Comparison of ENCODE assay signal across 13 cellular contexts in the genomic region with DNA sequence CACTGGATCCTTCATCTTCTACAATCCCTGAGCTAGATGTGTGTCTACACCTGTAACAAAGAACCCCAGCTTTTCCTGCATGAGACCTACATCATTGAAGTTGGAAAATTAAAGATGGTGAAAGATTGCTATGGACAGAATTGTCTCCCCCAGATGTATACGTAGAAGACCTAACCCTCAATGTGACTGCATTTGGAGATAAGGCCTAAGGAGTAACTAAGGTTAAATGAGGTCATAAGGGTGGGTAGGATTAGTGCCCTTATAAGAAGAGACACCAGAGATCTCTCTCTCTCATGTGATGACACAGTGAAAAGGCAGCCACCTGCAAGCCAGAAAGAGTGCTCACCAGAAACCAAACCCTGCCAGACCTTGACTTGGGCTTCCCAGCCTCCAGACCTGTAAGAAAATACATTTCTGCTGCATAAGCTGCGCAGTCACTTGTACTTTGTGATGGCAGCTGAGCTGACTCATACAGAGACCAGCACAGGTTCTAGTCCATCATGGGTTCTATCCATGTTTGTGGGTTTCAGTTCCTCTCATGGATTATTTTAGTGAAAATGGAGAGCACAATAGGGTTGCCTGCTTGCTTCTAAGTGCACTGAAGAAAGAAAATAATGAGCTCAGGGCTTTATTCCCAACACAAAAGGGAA.
DNase-seq lines count a peak whose midpoint lies in the region; ATAC-seq and TF ChIP-seq lines count a peak whose summit lies in the region.
"Had no signal": no experiment of that assay in that cellular context is flagged by ENCODE, and none has a peak within 500 bp of the region (broad histone marks: within the 10 kb centered on the region; RNA-seq: fewer than 3 reads in every experiment).

No MANE protein-coding gene starts in this region.

- ATAC-seq in GM18907 (IDR thresholded peaks at IDR 0.05; ENCODE audit: unreplicated experiment) (peak; percentile 97), GM21737 (IDR thresholded peaks at IDR 0.05; ENCODE audit: unreplicated experiment) (peak; percentile 78), HG03175 (IDR thresholded peaks at IDR 0.05; ENCODE audit: unreplicated experiment) (peak; percentile 93)

- POLR2A ChIA-PET in A673 (lab: Charles Lee; ENCODE audit: low non-redundant PET), result interaction anchor here (0.6 kb wide), 1 partner anchor 1633 kb away, joined by 3 read pairs; no protein-coding TSS in a partner anchor

- H3K27ac ChIP-seq in epithelial cell of prostate (peak overlapping the region; percentile 25), A673 (ENCODE audit: low read depth, low read length, poor library complexity, severe bottlenecking) (no peak overlapping the region)

- H3K27me3 ChIP-seq in A673 (replicated peaks; ENCODE audit: insufficient read depth, low read depth, low read length, poor library complexity), result no peaks in the 10 kb centered on the region

- CTCF ChIA-PET in A673 (lab: Charles Lee), result no interaction called here

- DNase-seq in epithelial cell of prostate (ENCODE audit: low read depth, low spot score), result no peak
- DNase-seq in activated naive CD4-positive, alpha-beta T cell treated with anti-CD3 and anti-CD28 coated beads, Interleukin-2, amount 50 U/mL, for 16 hours, result no peak
- no peak for DNase-seq in Kasumi-1 (lab: John Stamatoyannopoulos, UW)
- DNase-seq in A673 (ENCODE audit: low spot score), result no peak
- no peak for DNase-seq in activated CD4-positive, alpha-beta T cell treated with anti-CD3 and anti-CD28 coated beads for 4 hours
- DNase-seq: Calu3, Karpas-422, NCI-H526, small intestine, T-helper 9 cell had no signal

- H3K36me3 ChIP-seq in A673 (ENCODE audit: insufficient read depth, low read length, poor library complexity, severe bottlenecking), result peaks cover 32% of the 10 kb centered on the region

- H3K4me3 ChIP-seq in A673 (ENCODE audit: low read depth, low read length, poor library complexity, severe bottlenecking), result no peak overlapping the region

- intact Hi-C loops in A673 (cut with micrococcal nuclease; ENCODE audit: unreplicated experiment), result no loop called here

- no peaks in the 10 kb centered on the region for H3K9me3 ChIP-seq in A673 (ENCODE audit: low read depth, low read length, poor library complexity, severe bottlenecking)

- BruUV-seq in A673 (replicated peaks; lab: Mats Ljungman, UMichigan), result no TSS peak

- TF ChIP-seq CTCF in A673 (conservative IDR thresholded peaks at IDR 0.05; ENCODE audit: low read depth, low read length), result no peak

- no peaks in the 10 kb centered on the region for H3K4me1 ChIP-seq in A673 (ENCODE audit: insufficient read depth, low read length, poor library complexity, severe bottlenecking)
